Comparison of ENCODE assay signal across 34 cellular contexts in the genomic region with DNA sequence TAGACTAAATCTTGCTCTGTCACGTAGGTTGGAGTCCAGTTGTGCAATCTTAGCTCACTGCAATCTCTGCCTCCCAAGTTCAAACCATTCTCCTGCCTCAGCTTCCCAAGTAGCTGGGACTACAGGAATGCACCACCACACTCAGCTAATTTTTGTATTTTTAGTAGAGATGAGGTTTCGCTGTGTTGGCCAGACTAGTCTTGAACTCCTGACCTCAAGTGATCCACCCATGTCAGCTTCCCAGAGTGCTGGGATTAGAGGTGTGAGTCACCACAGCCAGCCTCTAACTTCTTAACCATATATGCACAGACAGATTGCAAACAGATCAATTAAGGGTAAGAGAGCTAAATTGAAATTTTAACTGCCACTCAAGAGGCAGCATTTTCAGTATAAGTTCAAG. TPM values are rescaled to one million over a fixed set of nuclear protein-coding genes. Genes with fewer than 3 reads are reported as not detected.
DNase-seq lines count a peak whose midpoint lies in the region; ATAC-seq and TF ChIP-seq lines count a peak whose summit lies in the region.
"Had no signal": no experiment of that assay in that cellular context is flagged by ENCODE, and none has a peak within 500 bp of the region (broad histone marks: within the 10 kb centered on the region; RNA-seq: fewer than 3 reads in every experiment).

No MANE protein-coding gene starts in this region.

- H3K36me3 Mint-ChIP-seq in activated T-cell treated with anti-CD3 and anti-CD28 coated beads, Interleukin-2, amount 50 U/mL, for 72 hours (ENCODE audit: insufficient read depth in 2 of 2): peaks cover 8 to 13% of the 10 kb centered on the region in 2 donors
- peaks cover 7% of the 10 kb centered on the region for H3K36me3 Mint-ChIP-seq in T-cell

- H4K8ac ChIP-seq in mesenchymal stem cell (ENCODE audit: low read length): no peak overlapping the region

- H3K27me3 ChIP-seq in GM23248 (replicated peaks; ENCODE audit: insufficient read depth) (no peaks in the 10 kb centered on the region), MG63 (no peaks in the 10 kb centered on the region), esophagus muscularis mucosa (no peaks in the 10 kb centered on the region), mesenchymal stem cell (ENCODE audit: control insufficient read depth in 1 of 2, insufficient read depth in 1 of 2, low read length in 2 of 2) (no peaks in the 10 kb centered on the region)
- H3K27me3 ChIP-seq: upper lobe of right lung had no signal

- H3K79me2 ChIP-seq in GM23248 (ENCODE audit: insufficient read depth): no peaks in the 10 kb centered on the region

- H3K14ac ChIP-seq in mesenchymal stem cell (ENCODE audit: low read length in 2 of 2): no peak overlapping the region

- H3K9me3 ChIP-seq in GM23248 (ENCODE audit: low read depth) (no peaks in the 10 kb centered on the region), MG63 (peaks cover 28% of the 10 kb centered on the region), esophagus muscularis mucosa (peaks cover 0 to 26% (median 21%) of the 10 kb centered on the region in 4 donors), mesenchymal stem cell (ENCODE audit: control insufficient read depth, low read length) (peaks cover 39% of the 10 kb centered on the region)

- H2AFZ ChIP-seq in GM23248 (no peak overlapping the region), mesenchymal stem cell (ENCODE audit: low read depth, low read length) (no peak overlapping the region)

- no peak for TF ChIP-seq EP300 in esophagus muscularis mucosa (IDR thresholded peaks at IDR 0.05)

- intact Hi-C loops in esophagus muscularis mucosa (cut with DNase I): no loop called here

- H3K27ac ChIP-seq in GM23248: no peak overlapping the region
- no peak overlapping the region for H3K27ac ChIP-seq in esophagus muscularis mucosa (replicated peaks in 1 of 4)
- H3K27ac ChIP-seq in mesenchymal stem cell (ENCODE audit: low read length, poor library complexity, severe bottlenecking): no peak overlapping the region
- H3K27ac ChIP-seq: esophagus squamous epithelium, skin epidermis, upper lobe of right lung had no signal

- H4K91ac ChIP-seq in mesenchymal stem cell (ENCODE audit: low read length): no peak overlapping the region

- H3K27ac Mint-ChIP-seq in activated T-cell treated with anti-CD3 and anti-CD28 coated beads, Interleukin-2, amount 50 U/mL, for 72 hours: no peak overlapping the region
- H3K27ac Mint-ChIP-seq in T-cell: no peak overlapping the region
- H3K27ac Mint-ChIP-seq: CD4-positive, alpha-beta memory T cell; nephron progenitor cell; stimulated activated naive B cell treated with anti-CD40 and anti-IgM and Interleukin-4, amounts not matched to agents 10 μg/mL and 1 μg/mL and 100 μg/mL, for 72 hours; T-helper 17 cell had no signal

- no peak for TF ChIP-seq CTCF in esophagus muscularis mucosa (IDR thresholded peaks at IDR 0.05)

- H3K4me2 ChIP-seq in GM23248 (ENCODE audit: unreplicated experiment) (no peak overlapping the region), mesenchymal stem cell (ENCODE audit: low read length, poor library complexity, severe bottlenecking) (no peak overlapping the region)
- H3K4me2 ChIP-seq: SK-N-SH had no signal

- H3K4me3 ChIP-seq in GM23248 (no peak overlapping the region), MG63 (no peak overlapping the region), esophagus muscularis mucosa (no peak overlapping the region), mesenchymal stem cell (ENCODE audit: insufficient read depth in 1 of 2, low read depth in 1 of 2, low read length in 2 of 2) (no peak overlapping the region)
- H3K4me3 ChIP-seq: esophagus squamous epithelium, skin epidermis, upper lobe of right lung had no signal

- H3K4me3 Mint-ChIP-seq in activated T-cell treated with anti-CD3 and anti-CD28 coated beads, Interleukin-2, amount 50 U/mL, for 72 hours: no peak overlapping the region
- H3K4me3 Mint-ChIP-seq in T-cell: no peak overlapping the region
- H3K4me3 Mint-ChIP-seq: CD4-positive, alpha-beta memory T cell; nephron progenitor cell; stimulated activated naive B cell treated with anti-CD40 and anti-IgM and Interleukin-4, amounts not matched to agents 10 μg/mL and 1 μg/mL and 100 μg/mL, for 72 hours; T-helper 17 cell had no signal

- POLR2A ChIA-PET in T-cell (lab: Charles Lee): interaction anchor here in 1 of 2 donors (0.6 to 0.7 kb wide), 2 partner anchors 9 to 48 kb away, joined by 5 read pairs; no protein-coding TSS in a partner anchor

- WGBS in GM23248 (ENCODE audit: low coverage in 1 of 2, low lambda C conversion rate in 2 of 2, missing lambda C conversion rate in 2 of 2), 2 experiments: 11 to 21% methylated on average over 2 of the region's 2 CpGs
- 85% methylated on average over 2 of the region's 2 CpGs for WGBS in esophagus muscularis mucosa
- 100% methylated on average over 1 of the region's 2 CpGs for WGBS in mesenchymal stem cell

- H3K36me3 ChIP-seq in GM23248 (ENCODE audit: low read depth) (no peaks in the 10 kb centered on the region), MG63 (no peaks in the 10 kb centered on the region), esophagus muscularis mucosa (no peaks in the 10 kb centered on the region), mesenchymal stem cell (ENCODE audit: control insufficient read depth in 1 of 2, insufficient read depth in 2 of 2, low read depth in 1 of 2, low read length in 2 of 2) (no peaks in the 10 kb centered on the region)
- H3K36me3 ChIP-seq: esophagus squamous epithelium, upper lobe of right lung had no signal

- H3K79me1 ChIP-seq in mesenchymal stem cell (replicated peaks; ENCODE audit: low read length, poor library complexity, severe bottlenecking): no peaks in the 10 kb centered on the region

- peaks cover 18% of the 10 kb centered on the region for H3K27me3 Mint-ChIP-seq in activated T-cell treated with anti-CD3 and anti-CD28 coated beads, Interleukin-2, amount 50 U/mL, for 72 hours (ENCODE audit: low read depth)
- H3K27me3 Mint-ChIP-seq in T-cell: peaks cover 16 to 20% of the 10 kb centered on the region in 2 donors
- H3K27me3 Mint-ChIP-seq: T-helper 17 cell had no signal

- H3K18ac ChIP-seq in mesenchymal stem cell (ENCODE audit: low read depth in 1 of 2, low read length in 2 of 2): no peak overlapping the region

- in situ Hi-C loops in GM23248 (cut with MboI): no loop called here

- no peak overlapping the region for H2BK120ac ChIP-seq in mesenchymal stem cell (ENCODE audit: low read depth, low read length)

- H2BK12ac ChIP-seq in mesenchymal stem cell (ENCODE audit: low read length in 2 of 2): no peak overlapping the region

- no peak overlapping the region for H2AK5ac ChIP-seq in mesenchymal stem cell (ENCODE audit: low read length, severe bottlenecking)

- no peaks in the 10 kb centered on the region for H4K20me1 ChIP-seq in GM23248 (ENCODE audit: insufficient read depth)

- H3K9me3 Mint-ChIP-seq in activated T-cell treated with anti-CD3 and anti-CD28 coated beads, Interleukin-2, amount 50 U/mL, for 72 hours: peaks cover 17 to 19% of the 10 kb centered on the region in 2 donors
- peaks cover 6 to 41% (median 22%) of the 10 kb centered on the region in 3 donors for H3K9me3 Mint-ChIP-seq in T-cell

- no peak overlapping the region for H3K23ac ChIP-seq in mesenchymal stem cell (ENCODE audit: low read length in 2 of 2)

- H3K9me2 ChIP-seq in GM23248 (ENCODE audit: insufficient read depth): no peaks in the 10 kb centered on the region
- H3K9me2 ChIP-seq: SK-N-SH had no signal

- DNase-seq in GM23248 (peak; percentile 36), MG63 (peak; percentile 54), esophagus muscularis mucosa (ENCODE audit: extremely low spot score) (peak; percentile 17), mesenchymal stem cell (peak; percentile 44), ecto neural progenitor cell (ENCODE audit: low spot score) (no peak), T-cell (no peak)
- DNase-seq in activated T-cell treated with anti-CD3 and anti-CD28 coated beads, Interleukin-2, amount 50 U/mL, for 72 hours: no peak
- no peak for DNase-seq in stimulated activated naive CD4-positive, alpha-beta T cell (lab: John Stamatoyannopoulos, UW)
- DNase-seq: activated CD4-positive, alpha-beta T cell treated with anti-CD3 and anti-CD28 coated beads, Interleukin-2, amount 50 U/mL, for 4 hours; activated T-cell treated with anti-CD3 and anti-CD28 coated beads, Interleukin-2, amount 50 U/mL, for 48 hours; AML-193; CD4-positive, alpha-beta memory T cell; central memory CD4-positive, alpha-beta T cell; dermis blood vessel endothelial cell; esophagus squamous epithelium; NCI-H1105 treated with DMSO at 0.1 percent for 48 hours; NCI-H1930; NCI-H2171 treated with DMSO at 0.1 percent for 48 hours; NCI-H524 treated with DMSO at 0.1 percent for 48 hours; nephron progenitor cell; NK-92 treated with Interleukin-12 subunit alpha and Interleukin-12 subunit beta, amount 100 ng/mL, for 24 hours; PC-3; retina; SK-N-SH; stimulated activated naive B cell treated with anti-CD40 and anti-IgM and Interleukin-4, amounts not matched to agents 10 μg/mL and 1 μg/mL and 100 μg/mL, for 72 hours; T-helper 17 cell; upper lobe of right lung had no signal

- no peaks in the 10 kb centered on the region for H3K4me1 Mint-ChIP-seq in activated T-cell treated with anti-CD3 and anti-CD28 coated beads, Interleukin-2, amount 50 U/mL, for 72 hours (ENCODE audit: low read depth)
- no peaks in the 10 kb centered on the region for H3K4me1 Mint-ChIP-seq in T-cell
- H3K4me1 Mint-ChIP-seq: CD4-positive, alpha-beta memory T cell; nephron progenitor cell; stimulated activated naive B cell treated with anti-CD40 and anti-IgM and Interleukin-4, amounts not matched to agents 10 μg/mL and 1 μg/mL and 100 μg/mL, for 72 hours; T-helper 17 cell had no signal

- no peak overlapping the region for H2BK5ac ChIP-seq in mesenchymal stem cell (ENCODE audit: low read depth, low read length, poor library complexity, severe bottlenecking)

- no peak for ATAC-seq in activated T-cell treated with anti-CD3 and anti-CD28 coated beads, Interleukin-2, amount 50 U/mL, for 72 hours (replicated peaks in 1 of 2)
- no peak for ATAC-seq in T-cell (replicated peaks in 1 of 4)
- ATAC-seq: activated CD4-positive, CD25-positive, alpha-beta regulatory T cell treated with anti-CD3 and anti-CD28 coated beads, Interleukin-2, amount 50 U/mL, for 24 hours; left lobe of liver; PC-3; Right ventricle myocardium inferior; stimulated activated naive B cell treated with anti-CD40 and anti-IgM and Interleukin-4, amounts not matched to agents 10 μg/mL and 1 μg/mL and 100 μg/mL, for 72 hours; T-helper 17 cell; upper lobe of right lung had no signal

- TF ChIP-seq POLR2A in esophagus muscularis mucosa (IDR thresholded peaks at IDR 0.05; ENCODE audit: low read depth): no peak

- CTCF ChIA-PET in T-cell (lab: Charles Lee): no interaction called here

- H3K9ac ChIP-seq in GM23248: no peak overlapping the region
- H3K9ac ChIP-seq in mesenchymal stem cell (ENCODE audit: low read length): no peak overlapping the region
- H3K9ac ChIP-seq: SK-N-SH had no signal

- H2BK15ac ChIP-seq in mesenchymal stem cell (ENCODE audit: low read depth, poor library complexity, severe bottlenecking): no peak overlapping the region

- no peak overlapping the region for H3K4ac ChIP-seq in mesenchymal stem cell (ENCODE audit: low read depth in 1 of 2, low read length in 2 of 2)

- no peaks in the 10 kb centered on the region for H3K4me1 ChIP-seq in GM23248 (ENCODE audit: insufficient read depth)
- H3K4me1 ChIP-seq in esophagus muscularis mucosa: no peaks in the 10 kb centered on the region
- no peaks in the 10 kb centered on the region for H3K4me1 ChIP-seq in mesenchymal stem cell (ENCODE audit: control insufficient read depth, insufficient read depth, low read depth, low read length)
- H3K4me1 ChIP-seq: esophagus squamous epithelium, upper lobe of right lung had no signal

- no peaks in the 10 kb centered on the region for H3F3A ChIP-seq in GM23248 (ENCODE audit: insufficient read depth)

RNA-seq across cellular contexts. Expression of a gene that starts 22.1 kb away (rescaled TPM):
- under 0.01 and 0.51 TPM in 2 replicates for total RNA-seq in GM23248 (2014; rRNA removed; shearing (Covaris generic))
- polyA plus RNA-seq in GM23248 (2016; fragmentation: Nextera tagmentation; extraction: Ambion mirVana): 0.20 and 0.30 TPM in 2 replicates
- total RNA-seq in MG63 (2014; rRNA removed; shearing (Covaris generic); ENCODE audit: low replicate concordance): not detected in 2 replicates
- total RNA-seq in esophagus muscularis mucosa: 10 to 100 TPM in 1 of 4 donors, 1 to 10 TPM in 3; 2.5 to 13.7 (median 6.6) TPM
- polyA plus RNA-seq in mesenchymal stem cell (2013, experiment 1 of 2): 0.01 TPM
- polyA plus RNA-seq in mesenchymal stem cell (2013, experiment 2 of 2): not detected
- total RNA-seq in activated T-cell treated with anti-CD3 and anti-CD28 coated beads, Interleukin-2, amount 50 U/mL, for 72 hours: not detected
- not detected for total RNA-seq in T-cell
- total RNA-seq: A673; CD4-positive, alpha-beta memory T cell; left lobe of liver; MCF 10A; osteocyte; PC-3; Right ventricle myocardium inferior; T-helper 17 cell had no signal
- polyA plus RNA-seq: CD4-positive, alpha-beta memory T cell; SK-N-SH had no signal

Comparison
In these comparisons a context has a peak if more than half of its experiments do, and no peak if none do; other contexts are left out.
1. DNase-seq: peak in GM23248 (single experiment), MG63 (single experiment), esophagus muscularis mucosa (single experiment) and mesenchymal stem cell (single experiment); none in activated T-cell treated with anti-CD3 and anti-CD28 coated beads, Interleukin-2, amount 50 U/mL, for 72 hours (0 of 2), stimulated activated naive CD4-positive, alpha-beta T cell (0 of 6), ecto neural progenitor cell (single experiment) and T-cell (0 of 34).